In the genomic region with DNA sequence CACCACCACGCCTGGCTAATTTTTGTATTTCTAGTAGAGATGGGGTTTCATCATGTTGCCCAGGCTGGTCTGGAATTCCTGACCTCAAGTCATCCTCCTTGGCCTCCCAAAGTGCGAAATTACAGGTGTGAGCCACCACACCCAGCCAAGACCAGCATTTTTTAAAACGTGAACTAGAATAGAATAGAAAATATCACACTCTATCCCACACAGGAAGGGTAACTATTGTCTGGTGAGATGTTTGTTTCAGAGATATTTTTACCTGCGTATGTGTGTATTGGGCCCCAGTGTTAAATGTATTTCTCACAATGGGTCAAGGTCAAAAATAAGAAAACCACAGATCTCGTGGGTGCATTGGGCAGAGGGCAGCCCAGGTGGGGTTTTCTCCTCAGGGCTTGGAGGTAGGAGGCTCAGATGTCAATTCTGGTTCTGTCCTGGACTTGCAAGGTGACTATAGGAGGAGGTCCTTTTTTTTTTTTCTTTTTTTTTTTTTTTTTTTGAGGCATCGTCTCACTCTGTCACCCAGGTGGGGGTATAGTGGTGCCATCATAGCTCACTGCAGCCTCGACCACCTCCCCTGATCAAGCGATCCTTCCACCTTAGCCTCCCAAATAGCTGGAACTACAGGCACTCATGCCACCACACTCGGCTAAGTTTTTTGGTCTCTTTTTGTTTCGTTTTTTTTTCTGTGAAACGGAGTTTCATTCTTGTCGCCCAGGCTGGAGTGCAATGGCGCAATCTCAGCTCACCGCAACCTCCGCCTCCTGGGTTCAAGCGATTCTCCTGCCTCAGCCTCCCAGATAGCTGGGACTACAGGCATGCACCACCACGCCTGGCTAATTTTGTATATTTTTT, we compare ENCODE assay signal across 9 cellular contexts. TPM values are rescaled to one million over a fixed set of nuclear protein-coding genes. Genes with fewer than 3 reads are reported as not detected.
A peak's percentile ranks its signal among the peaks of the same experiment; 100 is the strongest.
DNase-seq lines count a peak whose midpoint lies in the region; ATAC-seq and TF ChIP-seq lines count a peak whose summit lies in the region.
"Had no signal": no experiment of that assay in that cellular context is flagged by ENCODE, and none has a peak within 500 bp of the region (broad histone marks: within the 10 kb centered on the region; RNA-seq: fewer than 3 reads in every experiment).

No MANE protein-coding gene starts in this region.

- CTCF ChIA-PET in activated B cell treated with CpG ODN at 0.5 μM for 24 hours (lab: Charles Lee), result no interaction called here
- CTCF ChIA-PET in PC-9 (lab: Charles Lee), result interaction anchor here (0.6 kb wide), 1 partner anchor 1510 kb away, joined by 4 read pairs; no protein-coding TSS in a partner anchor

- no peak overlapping the region for H2AFZ ChIP-seq in PC-9

- POLR2A ChIA-PET in activated B cell treated with CpG ODN at 0.5 μM for 24 hours (lab: Charles Lee) (interaction anchor here (0.6 to 8.3 kb wide), 7 partner anchors 12 to 802 kb away, joined by 3 to 180 read pairs (median 7); a partner anchor contains a TSS), PC-9 (lab: Charles Lee; ENCODE audit: unreplicated experiment) (no interaction called here)

- DNase-seq in GM12865 (ENCODE audit: low read depth) (peak; percentile 95), activated B cell treated with CpG ODN at 0.5 μM for 24 hours (no peak), PC-9 (no peak), NCI-H2081 treated with DMSO at 0.1 percent for 48 hours (lab: John Stamatoyannopoulos, UW) (no peak), NCI-H1048 (lab: John Stamatoyannopoulos, UW) (no peak)
- DNase-seq in stimulated activated CD4-positive, alpha-beta T cell treated with anti-CD3 and anti-CD28 coated beads, Interleukin-2, amount 100 ng/mL, for 24 hours, result no peak
- DNase-seq: activated gamma-delta T cell had no signal

- H3K4me1 ChIP-seq in PC-9 (replicated peaks; ENCODE audit: insufficient read depth), result peaks cover 11% of the 10 kb centered on the region

- ATAC-seq in GM19463 (IDR thresholded peaks at IDR 0.05; ENCODE audit: unreplicated experiment) (peak; percentile 38), HG03066 (IDR thresholded peaks at IDR 0.05; ENCODE audit: low read depth, unreplicated experiment) (peak; percentile 51), activated B cell treated with CpG ODN at 0.5 μM for 24 hours (ENCODE audit: low read depth) (no peak)

- peak overlapping the region; percentile 72 for H3K4me3 Mint-ChIP-seq in activated B cell treated with CpG ODN at 0.5 μM for 24 hours

- H3K4me3 ChIP-seq in GM12865 (ENCODE audit: low read depth, low read length) (peak overlapping the region; percentile 62), PC-9 (no peak overlapping the region)

- H3K4me1 Mint-ChIP-seq in activated B cell treated with CpG ODN at 0.5 μM for 24 hours, result peaks cover 80% of the 10 kb centered on the region

- H3K27ac ChIP-seq in PC-9, result no peak overlapping the region

- no peaks in the 10 kb centered on the region for H4K20me1 ChIP-seq in PC-9 (ENCODE audit: insufficient read depth)

- no TSS peak for BruUV-seq in PC-9 (replicated peaks; lab: Mats Ljungman, UMichigan)

- H3F3A ChIP-seq in PC-9 (ENCODE audit: insufficient read depth, low read depth), result no peaks in the 10 kb centered on the region

- TF ChIP-seq CTCF in GM12865 (IDR thresholded peaks at IDR 0.05; ENCODE audit: insufficient read depth, low read depth, low read length, missing control alignments) (no peak), activated B cell treated with CpG ODN at 0.5 μM for 24 hours (IDR thresholded peaks at IDR 0.05) (no peak), PC-9 (conservative IDR thresholded peaks at IDR 0.05) (no peak)

- H3K36me3 ChIP-seq in PC-9 (ENCODE audit: low read depth), result no peaks in the 10 kb centered on the region

- no peaks in the 10 kb centered on the region for H3K27me3 Mint-ChIP-seq in activated B cell treated with CpG ODN at 0.5 μM for 24 hours

- no peaks in the 10 kb centered on the region for H3K9me3 ChIP-seq in PC-9 (ENCODE audit: insufficient read depth, low read depth)

- no peaks in the 10 kb centered on the region for H3K79me2 ChIP-seq in PC-9 (ENCODE audit: low read depth)

- no peak overlapping the region for H3K4me2 ChIP-seq in PC-9

- peak overlapping the region; percentile 92 for H3K27ac Mint-ChIP-seq in activated B cell treated with CpG ODN at 0.5 μM for 24 hours

- H3K9me3 Mint-ChIP-seq in activated B cell treated with CpG ODN at 0.5 μM for 24 hours, result no peaks in the 10 kb centered on the region

- H3K9me2 ChIP-seq in PC-9 (ENCODE audit: insufficient read depth), result no peaks in the 10 kb centered on the region

- peaks cover 30% of the 10 kb centered on the region for H3K36me3 Mint-ChIP-seq in activated B cell treated with CpG ODN at 0.5 μM for 24 hours (ENCODE audit: low read depth)

- intact Hi-C loops in activated B cell treated with CpG ODN at 0.5 μM for 24 hours (cut with micrococcal nuclease), result loop anchor here (2.0 to 5.0 kb wide), 2 partner anchors 15 to 57 kb away; no protein-coding TSS in a partner anchor
- intact Hi-C loops in PC-9 (cut with micrococcal nuclease; ENCODE audit: unreplicated experiment), result no loop called here

- H3K27me3 ChIP-seq in PC-9 (ENCODE audit: insufficient read depth, low read depth), result no peaks in the 10 kb centered on the region

RNA-seq across cellular contexts. Expression of a gene that starts 19.0 kb away (rescaled TPM):
- total RNA-seq in activated B cell treated with CpG ODN at 0.5 μM for 24 hours, result 28.2 and 32.1 TPM in 2 replicates
- 12.1 and 18.4 TPM in 2 replicates for total RNA-seq in PC-9 (2021)

RNA-seq across cellular contexts. Expression of a gene that starts 50.6 kb away (rescaled TPM):
- total RNA-seq in activated B cell treated with CpG ODN at 0.5 μM for 24 hours (not detected in 2 replicates), PC-9 (2021) (not detected in 2 replicates)
